24 cellular contexts compared by ENCODE assay signal in genomic region chr10:9214618-9215017, GRCh38.
"Had no signal": no experiment of that assay in that cellular context is flagged by ENCODE, and none has a peak within 500 bp of the region (broad histone marks: within the 10 kb centered on the region; RNA-seq: fewer than 3 reads in every experiment).

No MANE protein-coding gene starts in this region.

- H3K9me3 ChIP-seq: left lung, lower lobe of right lung, neutrophil, right atrium auricular region, right lobe of liver, stomach, testis, thyroid gland, transverse colon, upper lobe of left lung had no signal

- H3K27me3 ChIP-seq: hepatocyte, right atrium auricular region, right lobe of liver, testis, thyroid gland, upper lobe of left lung had no signal

- H3K4me3 ChIP-seq: hepatocyte, left lung, lower lobe of right lung, right atrium auricular region, right lobe of liver, smooth muscle cell, stomach, testis, thyroid gland, transverse colon, upper lobe of left lung had no signal

- H3K36me3 ChIP-seq: left lung, lower lobe of right lung, neutrophil, right atrium auricular region, right lobe of liver, stomach, thyroid gland, transverse colon, upper lobe of left lung had no signal

- DNase-seq: islet precursor cell; left cardiac atrium; left lung; lower lobe of right lung; mammary epithelial cell; mesenchymal stem cell; naive thymus-derived CD8-positive, alpha-beta T cell; occipital lobe; right lobe of liver; stimulated activated CD4-positive, alpha-beta T cell treated with anti-CD3 and anti-CD28 coated beads, Interleukin-1b, Interleukin-23, amount 100 ng/mL, for 48 hours; stimulated activated CD4-positive, alpha-beta T cell treated with anti-CD3 and anti-CD28 coated beads, Interleukin-2, amount 100 ng/mL, for 48 hours; stimulated activated CD4-positive, alpha-beta T cell treated with anti-CD3 and anti-CD28 coated beads, Interleukin-4, amount 100 ng/mL, for 4 hours; stimulated activated CD8-positive, alpha-beta memory T cell treated with anti-CD3 and anti-CD28 coated beads, Interleukin-4, amount 100 ng/mL, for 48 hours; stimulated activated naive B cell treated with anti-CD40 and anti-IgM and Interleukin-4, amounts not matched to agents 10 μg/mL and 1 μg/mL and 100 μg/mL, for 72 hours; stimulated activated naive CD8-positive, alpha-beta T cell treated with anti-CD3 and anti-CD28 coated beads, Interleukin-15, Interleukin-2, amounts not matched to agents 100 U/mL and 50 U/mL, for 24 hours; stomach; testis; thyroid gland; transverse colon; upper lobe of left lung had no signal

- ATAC-seq: left cardiac atrium; left lung; lower lobe of right lung; naive thymus-derived CD8-positive, alpha-beta T cell; right lobe of liver; stimulated activated naive B cell treated with anti-CD40 and anti-IgM and Interleukin-4, amounts not matched to agents 10 μg/mL and 1 μg/mL and 100 μg/mL, for 72 hours; stimulated activated naive CD8-positive, alpha-beta T cell treated with anti-CD3 and anti-CD28 coated beads, Interleukin-15, Interleukin-2, amounts not matched to agents 100 U/mL and 50 U/mL, for 24 hours had no signal

- H3K4me1 ChIP-seq: left lung, lower lobe of right lung, right atrium auricular region, right lobe of liver, stomach, testis, thyroid gland, transverse colon, upper lobe of left lung had no signal

- H3K27ac ChIP-seq: hepatocyte, left lung, lower lobe of right lung, neutrophil, right atrium auricular region, right lobe of liver, stomach, testis, thyroid gland, transverse colon, upper lobe of left lung had no signal
